In genomic region chr5:149831492-149831891, GRCh38 we compare ENCODE assay signal across 9 cellular contexts.
DNase-seq lines count a peak whose midpoint lies in the region; ATAC-seq and TF ChIP-seq lines count a peak whose summit lies in the region.
"Had no signal": no experiment of that assay in that cellular context is flagged by ENCODE, and none has a peak within 500 bp of the region (broad histone marks: within the 10 kb centered on the region; RNA-seq: fewer than 3 reads in every experiment).

No MANE protein-coding gene starts in this region.

- no TSS peak for BruUV-seq in A673 (replicated peaks; lab: Mats Ljungman, UMichigan)

- H3K9me3 ChIP-seq in esophagus squamous epithelium, result no peaks in the 10 kb centered on the region
- H3K9me3 ChIP-seq in A673 (ENCODE audit: low read depth, low read length, poor library complexity, severe bottlenecking), result no peaks in the 10 kb centered on the region
- H3K9me3 ChIP-seq: thoracic aorta had no signal

- in situ Hi-C loops in astrocyte of the spinal cord (cut with HindIII; ENCODE audit: low sequenced_read_pairs), result no loop called here

- H3K36me3 ChIP-seq in esophagus squamous epithelium, result peaks cover 0 to 90% (median 10%) of the 10 kb centered on the region in 3 donors
- no peaks in the 10 kb centered on the region for H3K36me3 ChIP-seq in A673 (ENCODE audit: insufficient read depth, low read length, poor library complexity, severe bottlenecking)
- H3K36me3 ChIP-seq: thoracic aorta had no signal

- H3K4me1 ChIP-seq in esophagus squamous epithelium (peaks cover 0 to 20% (median 4%) of the 10 kb centered on the region in 3 donors), A673 (ENCODE audit: insufficient read depth, low read length, poor library complexity, severe bottlenecking) (peaks cover 4% of the 10 kb centered on the region)

- TF ChIP-seq POLR2A in esophagus squamous epithelium (IDR thresholded peaks at IDR 0.05), result no peak

- DNase-seq in DMS53 (lab: John Stamatoyannopoulos, UW) (peak; percentile 75), astrocyte of the spinal cord (ENCODE audit: low read depth, low spot score) (peak; percentile 22), T1000 (lab: John Stamatoyannopoulos, UW) (no peak), esophagus squamous epithelium (lab: John Stamatoyannopoulos, UW) (no peak), NCI-H446 treated with DMSO at 0.1 percent for 48 hours (lab: John Stamatoyannopoulos, UW) (no peak), A673 (ENCODE audit: low spot score) (no peak)

- WGBS in esophagus squamous epithelium, 2 donors, result 16 to 36% methylated on average over 3 to 5 of the region's 5 CpGs

- TF ChIP-seq CTCF in astrocyte of the spinal cord (IDR thresholded peaks at IDR 0.05; ENCODE audit: low read depth, low read length) (no peak), esophagus squamous epithelium (IDR thresholded peaks at IDR 0.05) (no peak), A673 (conservative IDR thresholded peaks at IDR 0.05; ENCODE audit: low read depth, low read length) (no peak)

- H3K4me3 ChIP-seq in astrocyte of the spinal cord (ENCODE audit: low read depth, low read length) (no peak overlapping the region), esophagus squamous epithelium (no peak overlapping the region), A673 (ENCODE audit: low read depth, low read length, poor library complexity, severe bottlenecking) (no peak overlapping the region)
- H3K4me3 ChIP-seq: thoracic aorta had no signal

- no peak overlapping the region for H3K27ac ChIP-seq in esophagus squamous epithelium
- no peak overlapping the region for H3K27ac ChIP-seq in A673 (ENCODE audit: low read depth, low read length, poor library complexity, severe bottlenecking)
- H3K27ac ChIP-seq: thoracic aorta had no signal

- ATAC-seq in GM19463 (IDR thresholded peaks at IDR 0.05; ENCODE audit: unreplicated experiment), result peak; percentile 95
- peak; percentile 75 for ATAC-seq in HG03469 (IDR thresholded peaks at IDR 0.05; ENCODE audit: unreplicated experiment)

- no peaks in the 10 kb centered on the region for H3K27me3 ChIP-seq in esophagus squamous epithelium
- H3K27me3 ChIP-seq in A673 (replicated peaks; ENCODE audit: insufficient read depth, low read depth, low read length, poor library complexity), result no peaks in the 10 kb centered on the region

- POLR2A ChIA-PET in A673 (lab: Charles Lee; ENCODE audit: low non-redundant PET), result no interaction called here

- CTCF ChIA-PET in A673 (lab: Charles Lee), result no interaction called here

- intact Hi-C loops in esophagus squamous epithelium (cut with DNase I), result loop anchor here (5.0 kb wide), 2 partner anchors 156 to 189 kb away; no protein-coding TSS in a partner anchor
- intact Hi-C loops in A673 (cut with micrococcal nuclease; ENCODE audit: unreplicated experiment), result loop anchor here (10.0 kb wide), 1 partner anchor 283 kb away; no protein-coding TSS in a partner anchor

Comparison
In these comparisons a context has a peak if more than half of its experiments do, and no peak if none do; other contexts are left out.
1. DNase-seq: peak in DMS53 (single experiment) and astrocyte of the spinal cord (single experiment); none in T1000 (single experiment), esophagus squamous epithelium (single experiment), NCI-H446 treated with DMSO at 0.1 percent for 48 hours (single experiment) and A673 (single experiment).